16 cellular contexts compared by ENCODE assay signal in the genomic region with DNA sequence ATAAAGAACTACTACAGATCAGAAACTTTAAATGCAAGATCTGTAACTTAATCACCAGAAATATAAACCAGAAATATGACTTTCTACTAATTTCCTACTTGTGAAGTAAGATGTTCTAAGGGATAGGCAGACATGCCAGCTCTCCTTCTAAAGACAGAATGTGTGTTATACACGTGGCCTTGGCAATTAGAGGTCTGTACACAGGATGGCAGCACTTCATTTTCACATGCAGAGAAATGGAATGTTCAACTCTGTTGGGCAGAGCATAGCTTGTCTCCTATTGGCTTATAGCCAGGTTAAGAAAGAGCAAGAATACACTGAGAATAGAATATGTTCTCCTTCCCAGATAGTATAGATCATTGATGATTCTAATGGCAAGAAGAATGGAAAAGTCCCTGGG.
A peak's percentile ranks its signal among the peaks of the same experiment; 100 is the strongest.
DNase-seq lines count a peak whose midpoint lies in the region; ATAC-seq, FAIRE-seq and TF ChIP-seq lines count a peak whose summit lies in the region.
"Had no signal": no experiment of that assay in that cellular context is flagged by ENCODE, and none has a peak within 500 bp of the region (broad histone marks: within the 10 kb centered on the region; RNA-seq: fewer than 3 reads in every experiment).

No MANE protein-coding gene starts in this region.

- no peaks in the 10 kb centered on the region for H3K9me1 ChIP-seq in keratinocyte (ENCODE audit: control insufficient read depth, extremely low read depth, insufficient read depth, low read length)

- H3K4me3 ChIP-seq in mammary epithelial cell (replicated peaks in 1 of 3; ENCODE audit: insufficient read depth in 1 of 3, low read depth in 2 of 3, low read length in 3 of 3) (no peak overlapping the region), keratinocyte (ENCODE audit: control insufficient read depth in 2 of 3, extremely low read depth in 1 of 3, insufficient read depth in 2 of 3, low read depth in 1 of 3, low read length in 3 of 3) (no peak overlapping the region)
- H3K4me3 ChIP-seq in effector memory CD4-positive, alpha-beta T cell (ENCODE audit: insufficient read depth, low read depth, low read length, poor library complexity, severe bottlenecking), result no peak overlapping the region
- H3K4me3 ChIP-seq: ascending aorta, tibial nerve had no signal

- H2AFZ ChIP-seq in mammary epithelial cell (ENCODE audit: low read depth, low read length) (no peak overlapping the region), keratinocyte (ENCODE audit: control insufficient read depth, low read length) (no peak overlapping the region)

- in situ Hi-C loops in Caki2 (cut with HindIII; ENCODE audit: low pct_unique_long_range_greater_than_20kb, low sequenced_read_pairs) (no loop called here), mammary epithelial cell (cut with MboI; ENCODE audit: low sequenced_read_pairs in 2 of 2) (no loop called here)

- BruUV-seq in mammary epithelial cell (replicated peaks; lab: Mats Ljungman, UMichigan), result no TSS peak

- H3K36me3 ChIP-seq in mammary epithelial cell (ENCODE audit: insufficient read depth, low read length) (no peaks in the 10 kb centered on the region), keratinocyte (ENCODE audit: control insufficient read depth in 2 of 2, extremely low read depth in 1 of 2, insufficient read depth in 2 of 2, low read length in 2 of 2) (no peaks in the 10 kb centered on the region)
- no peaks in the 10 kb centered on the region for H3K36me3 ChIP-seq in effector memory CD4-positive, alpha-beta T cell (ENCODE audit: control insufficient read depth, insufficient read depth, low read length)
- H3K36me3 ChIP-seq: ascending aorta, neutrophil, tibial nerve had no signal

- H3K27ac ChIP-seq in mammary epithelial cell (ENCODE audit: insufficient read depth, low read depth, low read length), result no peak overlapping the region
- H3K27ac ChIP-seq in keratinocyte (ENCODE audit: control insufficient read depth, insufficient read depth, low read length), result no peak overlapping the region
- H3K27ac ChIP-seq in effector memory CD4-positive, alpha-beta T cell (ENCODE audit: insufficient read depth, low read length, poor library complexity, severe bottlenecking), result no peak overlapping the region
- H3K27ac ChIP-seq: ascending aorta, neutrophil, tibial nerve had no signal

- H4K20me1 ChIP-seq in mammary epithelial cell (ENCODE audit: insufficient read depth, low read length) (no peaks in the 10 kb centered on the region), keratinocyte (ENCODE audit: control insufficient read depth, extremely low read depth, insufficient read depth, low read length) (no peaks in the 10 kb centered on the region)

- peak in 1 of 2 donors; percentile 32 for TF ChIP-seq CTCF in mammary epithelial cell (conservative IDR thresholded peaks at IDR 0.05 in 1 of 2, IDR thresholded peaks at IDR 0.05 in 1 of 2; ENCODE audit: extremely low read depth in 1 of 2, insufficient read depth in 1 of 2, low read depth in 1 of 2, low read length in 2 of 2)
- peak; percentile 24 to 41 (median 34) for TF ChIP-seq CTCF in keratinocyte (optimal IDR thresholded peaks at IDR 0.05 in 1 of 3, IDR thresholded peaks at IDR 0.05 in 1 of 3, conservative IDR thresholded peaks at IDR 0.05 in 1 of 3; ENCODE audit: extremely low read depth in 1 of 3, insufficient read depth in 2 of 3, low read length in 3 of 3)

- 0% methylated on average over 1 of the region's 1 CpG for WGBS in mammary epithelial cell (ENCODE audit: low coverage, missing lambda C conversion rate)

- H3K4me1 ChIP-seq in mammary epithelial cell (ENCODE audit: insufficient read depth, low read length) (no peaks in the 10 kb centered on the region), keratinocyte (ENCODE audit: control insufficient read depth, extremely low read depth, insufficient read depth, low read length) (no peaks in the 10 kb centered on the region)
- H3K4me1 ChIP-seq in effector memory CD4-positive, alpha-beta T cell (ENCODE audit: control insufficient read depth, insufficient read depth, low read length, poor library complexity, severe bottlenecking), result no peaks in the 10 kb centered on the region
- H3K4me1 ChIP-seq: ascending aorta, tibial nerve had no signal

- ATAC-seq in GM21360 (IDR thresholded peaks at IDR 0.05; ENCODE audit: unreplicated experiment), result no peak
- ATAC-seq: sciatic nerve had no signal

- H3K9me3 ChIP-seq in mammary epithelial cell (replicated peaks; ENCODE audit: insufficient read depth, low read length), result no peaks in the 10 kb centered on the region
- H3K9me3 ChIP-seq in keratinocyte (ENCODE audit: control insufficient read depth, low read depth, low read length), result no peaks in the 10 kb centered on the region
- no peaks in the 10 kb centered on the region for H3K9me3 ChIP-seq in effector memory CD4-positive, alpha-beta T cell (ENCODE audit: control insufficient read depth, low read length)
- H3K9me3 ChIP-seq: ascending aorta, neutrophil, tibial nerve had no signal

- dilution Hi-C loops in mammary epithelial cell (cut with HindIII; ENCODE audit: low sequenced_read_pairs), result no loop called here
- dilution Hi-C loops in keratinocyte (cut with MboI; ENCODE audit: extremely low pct_ligation_motif_present, low sequenced_read_pairs), result no loop called here

- FAIRE-seq in keratinocyte (lab: Jason Lieb, UNC), result peak; percentile 5
- no peak for FAIRE-seq in GM12891 (lab: Jason Lieb, UNC)
- FAIRE-seq: frontal cortex had no signal

- DNase-seq in Caki2 (ENCODE audit: low read depth) (peak; percentile 56), M059J (ENCODE audit: low read depth) (peak; percentile 3), mammary epithelial cell (peak; percentile 25), keratinocyte (ENCODE audit: low read depth, low spot score) (no peak), NCI-H1092 (lab: John Stamatoyannopoulos, UW) (no peak), GM12891 (ENCODE audit: insufficient read length, low spot score) (no peak)
- DNase-seq in effector memory CD4-positive, alpha-beta T cell, result no peak
- DNase-seq: activated gamma-delta T cell; NCI-H1105 treated with DMSO at 0.1 percent for 48 hours; stimulated activated CD4-positive, alpha-beta T cell treated with anti-CD3 and anti-CD28 coated beads, Interleukin-4, amount 100 ng/mL, for 24 hours had no signal

- intact Hi-C loops in mammary epithelial cell (cut with micrococcal nuclease), result no loop called here

- CTCF ChIA-PET in mammary epithelial cell (lab: Charles Lee; ENCODE audit: low non-redundant PET), result interaction anchor here (0.6 kb wide), 1 partner anchor 16 kb away, joined by 7 read pairs; no protein-coding TSS in a partner anchor

- no peak overlapping the region for H3K9ac ChIP-seq in mammary epithelial cell (ENCODE audit: insufficient read depth, low read length)
- H3K9ac ChIP-seq in keratinocyte (ENCODE audit: control insufficient read depth, extremely low read depth, insufficient read depth, low read length), result no peak overlapping the region

- H3K79me2 ChIP-seq in mammary epithelial cell (ENCODE audit: insufficient read depth, low read length) (no peaks in the 10 kb centered on the region), keratinocyte (ENCODE audit: control insufficient read depth, insufficient read depth, low read length) (no peaks in the 10 kb centered on the region)

- no peaks in the 10 kb centered on the region for H3K27me3 ChIP-seq in mammary epithelial cell (ENCODE audit: insufficient read depth, low read length)
- no peaks in the 10 kb centered on the region for H3K27me3 ChIP-seq in keratinocyte (ENCODE audit: control insufficient read depth, extremely low read depth, insufficient read depth, low read length)
- H3K27me3 ChIP-seq in effector memory CD4-positive, alpha-beta T cell (replicated peaks; ENCODE audit: control insufficient read depth, insufficient read depth, low read length, poor library complexity, severe bottlenecking), result no peaks in the 10 kb centered on the region
- H3K27me3 ChIP-seq: ascending aorta, tibial nerve had no signal

- no peak overlapping the region for H3K4me2 ChIP-seq in mammary epithelial cell (ENCODE audit: insufficient read depth, low read depth, low read length)
- no peak overlapping the region for H3K4me2 ChIP-seq in keratinocyte (ENCODE audit: control insufficient read depth, extremely low read depth, insufficient read depth, low read depth, low read length)

- TF ChIP-seq POLR2A in GM12891 (IDR thresholded peaks at IDR 0.05; ENCODE audit: low read depth, low read length), result no peak

TF ChIP-seq in GM12891, 5 proteins besides CTCF, POLR2A, EP300 and RAD21:
- TF ChIP-seq SPI1 (IDR thresholded peaks at IDR 0.05; ENCODE audit: low read depth, low read length) (no peak), POLR2AphosphoS5 (IDR thresholded peaks at IDR 0.05; ENCODE audit: low read depth, low read length) (no peak), POU2F2 (IDR thresholded peaks at IDR 0.05; ENCODE audit: low read depth, low read length) (no peak), TAF1 (IDR thresholded peaks at IDR 0.05; ENCODE audit: low read depth, low read length) (no peak), PAX5 (IDR thresholded peaks at IDR 0.05; ENCODE audit: insufficient read depth, low read length, severe bottlenecking) (no peak)

Comparison
In these comparisons a context has a peak if more than half of its experiments do, and no peak if none do; other contexts are left out.
1. DNase-seq: peak in Caki2 (single experiment), M059J (single experiment) and mammary epithelial cell (single experiment); none in keratinocyte (single experiment), NCI-H1092 (single experiment), effector memory CD4-positive, alpha-beta T cell (0 of 3) and GM12891 (single experiment).